8 cellular contexts compared by ENCODE assay signal in the genomic region with DNA sequence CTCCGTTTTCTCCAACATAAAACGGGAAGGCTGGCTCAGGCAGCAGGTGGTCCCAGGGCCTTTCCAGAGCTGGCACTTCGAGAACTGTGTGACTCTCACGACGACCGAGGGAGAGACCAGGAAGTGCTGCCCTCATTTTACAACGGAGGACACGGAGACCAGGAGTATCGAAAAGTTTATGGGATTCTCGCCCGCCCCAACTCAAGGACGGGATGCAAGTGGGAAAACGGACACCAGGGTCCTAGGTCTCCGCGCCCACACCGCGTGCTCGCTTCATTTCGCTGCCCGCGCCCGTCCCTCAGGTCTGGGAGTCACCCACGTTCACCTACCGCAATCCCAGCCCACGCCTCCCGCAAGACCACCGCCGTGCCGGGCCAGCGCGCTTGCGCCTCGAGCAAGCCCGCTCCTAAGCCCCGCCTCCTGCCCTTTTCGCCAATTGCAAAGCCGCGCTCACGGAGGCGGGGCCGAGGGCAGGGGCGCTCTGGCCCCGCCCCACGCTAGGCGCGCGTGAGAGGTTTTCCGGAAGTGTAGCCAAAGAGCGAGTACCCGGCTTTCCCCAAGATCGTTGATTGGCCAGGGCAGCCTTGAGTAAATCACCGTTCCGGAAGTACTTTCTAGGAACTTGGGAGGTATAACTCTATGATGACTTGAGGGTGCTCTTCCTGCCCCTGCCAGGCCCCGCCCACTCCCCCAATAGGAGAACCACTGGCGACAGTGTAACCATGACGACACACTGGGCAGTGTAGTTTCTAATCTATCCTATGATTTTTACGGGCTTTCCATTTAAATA. TPM values are rescaled to one million over a fixed set of nuclear protein-coding genes. Genes with fewer than 3 reads are reported as not detected.
DNase-seq lines count a peak whose midpoint lies in the region; ATAC-seq and TF ChIP-seq lines count a peak whose summit lies in the region.

A gene (minus strand): TSS at position 392 of the 790 bp plus-strand sequence. CDS start 5,362 bp downstream, outside the sequence.

- no peaks in the 10 kb centered on the region for H3F3A ChIP-seq in SK-N-SH (replicated peaks; ENCODE audit: insufficient read depth)

- H3K4me3 ChIP-seq in SK-N-SH (ENCODE audit: low read depth in 2 of 2, low read length in 1 of 2), result peak within 1 kb of the TSS; percentile 94
- peak within 1 kb of the TSS; percentile 63 to 79 for H3K4me3 ChIP-seq in testis

- POLR2A ChIA-PET in GM10248 (lab: Yijun Ruan, JAX) (no interaction called here), SK-N-SH (lab: Yijun Ruan, JAX) (interaction anchor here (0.9 to 1.6 kb wide), 2 partner anchors 48 to 712 kb away, joined by 3 to 4 read pairs; a partner anchor contains a TSS)

- CTCF ChIA-PET in GM10248 (lab: Yijun Ruan, JAX), result interaction anchor here (1.9 to 4.3 kb wide), 2 partner anchors 37 to 49 kb away, joined by 5 to 14 read pairs; a partner anchor contains a TSS
- CTCF ChIA-PET in SK-N-SH (lab: Yijun Ruan, JAX), result interaction anchor here (1.0 to 5.0 kb wide), 4 partner anchors 28 to 711 kb away, joined by 3 to 17 read pairs (median 9); a partner anchor contains a TSS

- ATAC-seq in HG02610 (IDR thresholded peaks at IDR 0.05; ENCODE audit: unreplicated experiment), result peak; percentile 95
- peak; percentile 96 to 97 for ATAC-seq in activated naive CD4-positive, alpha-beta T cell treated with anti-CD3 and anti-CD28 coated beads, Interleukin-2, amount 50 U/mL, for 72 hours

- peak within 1 kb of the TSS; percentile 94 for H2AFZ ChIP-seq in SK-N-SH (ENCODE audit: low read depth)

- H3K36me3 ChIP-seq in SK-N-SH (replicated peaks in 1 of 2; ENCODE audit: control insufficient read depth in 1 of 2, insufficient read depth in 2 of 2, low read length in 1 of 2), result no peaks in the 10 kb centered on the region
- no peaks in the 10 kb centered on the region for H3K36me3 ChIP-seq in testis (ENCODE audit: low read depth, missing control alignments)

- H3K9me3 Mint-ChIP-seq in activated naive CD4-positive, alpha-beta T cell treated with anti-CD3 and anti-CD28 coated beads, Interleukin-2, amount 50 U/mL, for 72 hours, result no peaks in the 10 kb centered on the region

- no peak; a peak in 1 of 4 replicates for TF ChIP-seq EP300 in SK-N-SH (IDR thresholded peaks at IDR 0.05; ENCODE audit: borderline replicate concordance in 1 of 2, low read depth in 1 of 2, low read length in 1 of 2)

- H3K27ac Mint-ChIP-seq in activated naive CD4-positive, alpha-beta T cell treated with anti-CD3 and anti-CD28 coated beads, Interleukin-2, amount 50 U/mL, for 72 hours, result peak within 1 kb of the TSS; percentile 95

- WGBS in SK-N-SH (ENCODE audit: low lambda C conversion rate), result 0% methylated on average over 11 of the region's 57 CpGs
- WGBS in testis, 2 donors, result 1% methylated on average over 21 to 52 of the region's 57 CpGs

- peak within 1 kb of the TSS; percentile 87 for H3K4me2 ChIP-seq in SK-N-SH

- no peaks in the 10 kb centered on the region for H4K20me1 ChIP-seq in SK-N-SH (ENCODE audit: insufficient read depth)

- no peak for TF ChIP-seq RAD21 in SK-N-SH (IDR thresholded peaks at IDR 0.05; ENCODE audit: low read length)

- DNase-seq in GM10248 (ENCODE audit: extremely low spot score), result peak; percentile 98
- DNase-seq in NCI-H1092 (lab: John Stamatoyannopoulos, UW), result peak; percentile 98
- peak; percentile 97 for DNase-seq in SK-N-SH
- peak; percentile 96 to 98 for DNase-seq in activated naive CD4-positive, alpha-beta T cell treated with anti-CD3 and anti-CD28 coated beads, Interleukin-2, amount 50 U/mL, for 72 hours (ENCODE audit: low spot score in 2 of 2)
- DNase-seq in glomerular visceral epithelial cell (ENCODE audit: extremely low spot score), result peak; percentile 99
- peak; percentile 95 for DNase-seq in occipital lobe (lab: John Stamatoyannopoulos, UW)
- peak; percentile 97 for DNase-seq in testis

- H3K27me3 ChIP-seq in SK-N-SH (ENCODE audit: insufficient read depth) (no peaks in the 10 kb centered on the region), testis (no peaks in the 10 kb centered on the region)

- H3K4me1 ChIP-seq in SK-N-SH (ENCODE audit: control insufficient read depth in 1 of 2, insufficient read depth in 2 of 2, low read depth in 1 of 2, low read length in 1 of 2), result peaks cover 8 to 12% of the 10 kb centered on the region in 2 experiments; a peak in 3 of 4 replicates
- H3K4me1 ChIP-seq in testis, result peaks cover 7% of the 10 kb centered on the region

- H3K9me3 ChIP-seq in SK-N-SH (no peaks in the 10 kb centered on the region), testis (no peaks in the 10 kb centered on the region)

- H3K9me2 ChIP-seq in SK-N-SH, result no peaks in the 10 kb centered on the region

- H3K27ac ChIP-seq in SK-N-SH (ENCODE audit: low read depth in 2 of 2, low read length in 1 of 2) (peak within 1 kb of the TSS; percentile 77 to 79), testis (peak within 1 kb of the TSS; percentile 56 to 59)

- intact Hi-C loops in testis (cut with DNase I; ENCODE audit: low total_unique reads), result no loop called here

- peak; percentile 14 for TF ChIP-seq POLR2A in testis (IDR thresholded peaks at IDR 0.05)

- peaks cover 23% of the 10 kb centered on the region for H3K79me2 ChIP-seq in SK-N-SH (ENCODE audit: insufficient read depth)

- TF ChIP-seq CTCF in GM10248 (IDR thresholded peaks at IDR 0.05; ENCODE audit: control extremely low read depth, extremely low read depth, low read depth, missing control alignments) (no peak), SK-N-SH (IDR thresholded peaks at IDR 0.05) (no peak), testis (IDR thresholded peaks at IDR 0.05) (no peak)

- H3K9ac ChIP-seq in SK-N-SH, result peak within 1 kb of the TSS; percentile 93

- H3K36me3 Mint-ChIP-seq in activated naive CD4-positive, alpha-beta T cell treated with anti-CD3 and anti-CD28 coated beads, Interleukin-2, amount 50 U/mL, for 72 hours, result peaks cover 0 to 6% of the 10 kb centered on the region in 2 donors

TF ChIP-seq in SK-N-SH, 30 proteins besides CTCF, POLR2A, EP300 and RAD21 (continues in another document):
- TF ChIP-seq YY1 (IDR thresholded peaks at IDR 0.05; ENCODE audit: low read depth), result no peak
- no peak for TF ChIP-seq TEAD4 (IDR thresholded peaks at IDR 0.05; ENCODE audit: borderline replicate concordance, insufficient read depth)
- no peak for TF ChIP-seq EZH2phosphoT487 (IDR thresholded peaks at IDR 0.05; ENCODE audit: borderline replicate concordance, low read depth)
- TF ChIP-seq CHD2 (IDR thresholded peaks at IDR 0.05; ENCODE audit: low read length, partially characterized antibody), result peak; percentile 70
- no peak for TF ChIP-seq SMC3 (IDR thresholded peaks at IDR 0.05; ENCODE audit: low read depth, low read length)
- peak; percentile 87 for TF ChIP-seq POLR2AphosphoS5 (IDR thresholded peaks at IDR 0.05; ENCODE audit: low read depth, low read length)
- TF ChIP-seq SIN3A (IDR thresholded peaks at IDR 0.05; ENCODE audit: borderline replicate concordance, low read depth, low read length), result peak; percentile 4; the same call in 1 of the 2 replicates
- TF ChIP-seq, protein P1, sequence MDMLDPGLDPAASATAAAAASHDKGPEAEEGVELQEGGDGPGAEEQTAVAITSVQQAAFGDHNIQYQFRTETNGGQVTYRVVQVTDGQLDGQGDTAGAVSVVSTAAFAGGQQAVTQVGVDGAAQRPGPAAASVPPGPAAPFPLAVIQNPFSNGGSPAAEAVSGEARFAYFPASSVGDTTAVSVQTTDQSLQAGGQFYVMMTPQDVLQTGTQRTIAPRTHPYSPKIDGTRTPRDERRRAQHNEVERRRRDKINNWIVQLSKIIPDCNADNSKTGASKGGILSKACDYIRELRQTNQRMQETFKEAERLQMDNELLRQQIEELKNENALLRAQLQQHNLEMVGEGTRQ (IDR thresholded peaks at IDR 0.05; ENCODE audit: borderline replicate concordance, low read depth, low read length), result no peak
- no peak for TF ChIP-seq MEF2A (IDR thresholded peaks at IDR 0.05; ENCODE audit: borderline replicate concordance, low read depth)
- TF ChIP-seq, protein P2, sequence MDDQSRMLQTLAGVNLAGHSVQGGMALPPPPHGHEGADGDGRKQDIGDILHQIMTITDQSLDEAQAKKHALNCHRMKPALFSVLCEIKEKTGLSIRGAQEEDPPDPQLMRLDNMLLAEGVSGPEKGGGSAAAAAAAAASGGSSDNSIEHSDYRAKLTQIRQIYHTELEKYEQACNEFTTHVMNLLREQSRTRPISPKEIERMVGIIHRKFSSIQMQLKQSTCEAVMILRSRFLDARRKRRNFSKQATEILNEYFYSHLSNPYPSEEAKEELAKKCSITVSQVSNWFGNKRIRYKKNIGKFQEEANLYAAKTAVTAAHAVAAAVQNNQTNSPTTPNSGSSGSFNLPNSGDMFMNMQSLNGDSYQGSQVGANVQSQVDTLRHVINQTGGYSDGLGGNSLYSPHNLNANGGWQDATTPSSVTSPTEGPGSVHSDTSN (IDR thresholded peaks at IDR 0.05), result no peak
- TF ChIP-seq, protein P3, sequence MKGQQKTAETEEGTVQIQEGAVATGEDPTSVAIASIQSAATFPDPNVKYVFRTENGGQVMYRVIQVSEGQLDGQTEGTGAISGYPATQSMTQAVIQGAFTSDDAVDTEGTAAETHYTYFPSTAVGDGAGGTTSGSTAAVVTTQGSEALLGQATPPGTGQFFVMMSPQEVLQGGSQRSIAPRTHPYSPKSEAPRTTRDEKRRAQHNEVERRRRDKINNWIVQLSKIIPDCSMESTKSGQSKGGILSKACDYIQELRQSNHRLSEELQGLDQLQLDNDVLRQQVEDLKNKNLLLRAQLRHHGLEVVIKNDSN (IDR thresholded peaks at IDR 0.05; ENCODE audit: borderline replicate concordance, low read depth), result no peak
- TF ChIP-seq GATA2 (CRISPR knock-in tag; IDR thresholded peaks at IDR 0.05), result no peak
- TF ChIP-seq RFX5 (IDR thresholded peaks at IDR 0.05; ENCODE audit: low read length), result peak; percentile 83
- TF ChIP-seq ELF1 (IDR thresholded peaks at IDR 0.05), result peak; percentile 88
- TF ChIP-seq RXRA (IDR thresholded peaks at IDR 0.05; ENCODE audit: borderline replicate concordance, low read depth), result no peak
- no peak for TF ChIP-seq FOSL2 (IDR thresholded peaks at IDR 0.05; ENCODE audit: borderline replicate concordance, low read depth)
- TF ChIP-seq, protein P4, sequence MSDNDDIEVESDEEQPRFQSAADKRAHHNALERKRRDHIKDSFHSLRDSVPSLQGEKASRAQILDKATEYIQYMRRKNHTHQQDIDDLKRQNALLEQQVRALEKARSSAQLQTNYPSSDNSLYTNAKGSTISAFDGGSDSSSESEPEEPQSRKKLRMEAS (IDR thresholded peaks at IDR 0.05; ENCODE audit: low read depth), result no peak
- no peak for TF ChIP-seq TCF12 (IDR thresholded peaks at IDR 0.05)
- TF ChIP-seq TAF1 (IDR thresholded peaks at IDR 0.05; ENCODE audit: borderline replicate concordance, low read depth, low read length), result peak; percentile 20; the same call in 1 of the 2 replicates

RNA-seq across cellular contexts. Expression of the gene that starts here (rescaled TPM):
- polyA plus RNA-seq in SK-N-SH (2012; rRNA removed) (3.2 and 3.4 TPM in 2 replicates), testis (ENCODE audit: insufficient read depth, low read depth, low replicate concordance) (13.9 TPM)
- polyA plus RNA-seq in SK-N-SH (2012; cell fraction: cytosol; rRNA removed), result 2.1 and 2.8 TPM in 2 replicates
- 1.5 and 1.8 TPM in 2 replicates for polyA plus RNA-seq in SK-N-SH (2012; cell fraction: nucleus; rRNA removed)
- 1 to 10 TPM; 5.1 to 6.7 TPM for total RNA-seq in activated naive CD4-positive, alpha-beta T cell treated with anti-CD3 and anti-CD28 coated beads, Interleukin-2, amount 50 U/mL, for 72 hours
- total RNA-seq in occipital lobe (3.7 TPM), testis (10 to 100 TPM; 12.8 to 16.5 TPM)

Comparison
In these comparisons a context has a peak if more than half of its experiments do, and no peak if none do; other contexts are left out.
1. Peak in every context shown above with its lines: DNase-seq, ATAC-seq, H3K4me3 ChIP-seq and H3K27ac ChIP-seq.